Comparison of ENCODE assay signal across 1 cellular context in genomic region chr12:24861751-24862575, GRCh38.
TF ChIP-seq lines count a peak whose summit lies in the region.

No MANE protein-coding gene starts in this region.

TF ChIP-seq in K562, 482 proteins besides CTCF, POLR2A, EP300 and RAD21 (continued from another document):
- TF ChIP-seq, protein P1, sequence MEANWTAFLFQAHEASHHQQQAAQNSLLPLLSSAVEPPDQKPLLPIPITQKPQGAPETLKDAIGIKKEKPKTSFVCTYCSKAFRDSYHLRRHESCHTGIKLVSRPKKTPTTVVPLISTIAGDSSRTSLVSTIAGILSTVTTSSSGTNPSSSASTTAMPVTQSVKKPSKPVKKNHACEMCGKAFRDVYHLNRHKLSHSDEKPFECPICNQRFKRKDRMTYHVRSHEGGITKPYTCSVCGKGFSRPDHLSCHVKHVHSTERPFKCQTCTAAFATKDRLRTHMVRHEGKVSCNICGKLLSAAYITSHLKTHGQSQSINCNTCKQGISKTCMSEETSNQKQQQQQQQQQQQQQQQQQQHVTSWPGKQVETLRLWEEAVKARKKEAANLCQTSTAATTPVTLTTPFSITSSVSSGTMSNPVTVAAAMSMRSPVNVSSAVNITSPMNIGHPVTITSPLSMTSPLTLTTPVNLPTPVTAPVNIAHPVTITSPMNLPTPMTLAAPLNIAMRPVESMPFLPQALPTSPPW (CRISPR knock-in tag; IDR thresholded peaks at IDR 0.05), result peak; percentile 76
- TF ChIP-seq DPF2 (IDR thresholded peaks at IDR 0.05) (0 out of 2 replicates have a peak, but pooled peaks have one; percentile 22), TCF3 (CRISPR knock-in tag; IDR thresholded peaks at IDR 0.05) (peak; percentile 87), ARID1B (IDR thresholded peaks at IDR 0.05) (peak; percentile 60), ZNF134 (CRISPR knock-in tag; conservative IDR thresholded peaks at IDR 0.05) (no peak), RFX1 (IDR thresholded peaks at IDR 0.05) (peak; percentile 13; the same call in 1 of the 2 replicates), CEBPB (tag; IDR thresholded peaks at IDR 0.05) (peak; percentile 85), RBBP5 (IDR thresholded peaks at IDR 0.05; ENCODE audit: borderline replicate concordance, insufficient read depth, low read length, poor library complexity, severe bottlenecking) (no peak), ZNF766 (CRISPR knock-in tag; conservative IDR thresholded peaks at IDR 0.05) (0 out of 2 replicates have a peak, but pooled peaks have one; percentile 14), GATA2 (CRISPR knock-in tag; IDR thresholded peaks at IDR 0.05) (0 out of 2 replicates have a peak, but pooled peaks have one; percentile 20), TRIM24 (IDR thresholded peaks at IDR 0.05) (peak; percentile 96 to 97), CBFA2T3 (IDR thresholded peaks at IDR 0.05) (peak; percentile 78), MAZ (CRISPR knock-in tag; conservative IDR thresholded peaks at IDR 0.05 in 1 of 2, IDR thresholded peaks at IDR 0.05 in 1 of 2) (peak in 1 of 2 experiments; percentile 35; a peak in 1 of 4 replicates), TEAD4 (IDR thresholded peaks at IDR 0.05; ENCODE audit: low read length) (peak; percentile 53), TEAD4 (CRISPR knock-in tag; IDR thresholded peaks at IDR 0.05; ENCODE audit: borderline replicate concordance) (no peak), RCOR1 (IDR thresholded peaks at IDR 0.05; ENCODE audit: borderline replicate concordance in 1 of 2, low read depth in 2 of 2, low read length in 2 of 2) (peak in 1 of 2 experiments; percentile 59; a peak in 1 of 4 replicates), XRCC3 (IDR thresholded peaks at IDR 0.05) (no peak), FOSL1 (tag; conservative IDR thresholded peaks at IDR 0.05) (peak; percentile 32), MAFK (IDR thresholded peaks at IDR 0.05; ENCODE audit: low read length) (no peak), TAL1 (IDR thresholded peaks at IDR 0.05) (peak; percentile 56), TRIM28 (IDR thresholded peaks at IDR 0.05) (0 out of 2 replicates have a peak, but pooled peaks have one; percentile 21), CSDE1 (IDR thresholded peaks at IDR 0.05) (no peak), POLR2AphosphoS5 (IDR thresholded peaks at IDR 0.05; ENCODE audit: control insufficient read depth, insufficient read depth, low read depth, low read length) (0 out of 2 replicates have a peak, but pooled peaks have one; percentile 34), HDAC1 (IDR thresholded peaks at IDR 0.05) (0 out of 4 replicates have a peak, but pooled peaks of 1 of the 2 experiments have one; percentile 24), NCOR1 (IDR thresholded peaks at IDR 0.05) (peak; percentile 69), SOX6 (IDR thresholded peaks at IDR 0.05) (peak; percentile 66; the same call in 1 of the 2 replicates), KDM1A (IDR thresholded peaks at IDR 0.05) (peak in 1 of 2 experiments; percentile 24; a peak in 1 of 4 replicates), SNRNP70 (optimal IDR thresholded peaks at IDR 0.05; ENCODE audit: low read depth, low read length) (no peak), CBFA2T2 (conservative IDR thresholded peaks at IDR 0.05) (peak; percentile 62), ESRRA (IDR thresholded peaks at IDR 0.05; ENCODE audit: borderline replicate concordance, low read depth) (peak; percentile 61; the same call in 1 of the 2 replicates)
- TF ChIP-seq, protein P2, sequence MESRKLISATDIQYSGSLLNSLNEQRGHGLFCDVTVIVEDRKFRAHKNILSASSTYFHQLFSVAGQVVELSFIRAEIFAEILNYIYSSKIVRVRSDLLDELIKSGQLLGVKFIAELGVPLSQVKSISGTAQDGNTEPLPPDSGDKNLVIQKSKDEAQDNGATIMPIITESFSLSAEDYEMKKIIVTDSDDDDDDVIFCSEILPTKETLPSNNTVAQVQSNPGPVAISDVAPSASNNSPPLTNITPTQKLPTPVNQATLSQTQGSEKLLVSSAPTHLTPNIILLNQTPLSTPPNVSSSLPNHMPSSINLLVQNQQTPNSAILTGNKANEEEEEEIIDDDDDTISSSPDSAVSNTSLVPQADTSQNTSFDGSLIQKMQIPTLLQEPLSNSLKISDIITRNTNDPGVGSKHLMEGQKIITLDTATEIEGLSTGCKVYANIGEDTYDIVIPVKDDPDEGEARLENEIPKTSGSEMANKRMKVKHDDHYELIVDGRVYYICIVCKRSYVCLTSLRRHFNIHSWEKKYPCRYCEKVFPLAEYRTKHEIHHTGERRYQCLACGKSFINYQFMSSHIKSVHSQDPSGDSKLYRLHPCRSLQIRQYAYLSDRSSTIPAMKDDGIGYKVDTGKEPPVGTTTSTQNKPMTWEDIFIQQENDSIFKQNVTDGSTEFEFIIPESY (CRISPR knock-in tag; IDR thresholded peaks at IDR 0.05), result no peak
